ENCODE assay signal across 10 cellular contexts in genomic region chr1:21319447-21320407, GRCh38. TPM values are rescaled to one million over a fixed set of nuclear protein-coding genes. Genes with fewer than 3 reads are reported as not detected.
DNase-seq lines count a peak whose midpoint lies in the region; ATAC-seq, FAIRE-seq and TF ChIP-seq lines count a peak whose summit lies in the region.
"Had no signal": no experiment of that assay in that cellular context is flagged by ENCODE, and none has a peak within 500 bp of the region (broad histone marks: within the 10 kb centered on the region; RNA-seq: fewer than 3 reads in every experiment).

No MANE protein-coding gene starts in this region.

- H3K9ac ChIP-seq in mucosa of stomach (ENCODE audit: low read length), result peak overlapping the region; percentile 42

- WGBS in aorta, 2 donors, result 10 to 13% methylated on average over 24 of the region's 24 CpGs
- 70 to 84% (median 80%) methylated on average over 24 of the region's 24 CpGs for WGBS in small intestine, 3 donors

- H3K36me3 ChIP-seq in cardiac muscle cell (no peaks in the 10 kb centered on the region), mucosa of stomach (ENCODE audit: control insufficient read depth, insufficient read depth, low read length) (no peaks in the 10 kb centered on the region), aorta (ENCODE audit: control insufficient read depth in 1 of 2, insufficient read depth in 2 of 2, low read length in 1 of 2) (no peaks in the 10 kb centered on the region), small intestine (ENCODE audit: control insufficient read depth in 2 of 2, insufficient read depth in 2 of 2, low read length in 2 of 2) (no peaks in the 10 kb centered on the region)

- ATAC-seq in Right ventricle myocardium superior (ENCODE audit: poor library complexity) (no peak), aorta (ENCODE audit: low FRiP score) (peak; percentile 58), HG03457 (IDR thresholded peaks at IDR 0.05; ENCODE audit: unreplicated experiment) (no peak)

- no peak for FAIRE-seq in small intestine (lab: Jason Lieb, UNC)
- FAIRE-seq: GM19239 had no signal

- intact Hi-C loops in Right ventricle myocardium superior (cut with DNase I) (no loop called here), aorta (cut with DNase I) (no loop called here)

- H3K4me1 ChIP-seq in cardiac muscle cell (ENCODE audit: low read depth) (peaks cover 70% of the 10 kb centered on the region), mucosa of stomach (ENCODE audit: control insufficient read depth, insufficient read depth, low read length) (peaks cover 50% of the 10 kb centered on the region), aorta (ENCODE audit: control insufficient read depth in 1 of 2, insufficient read depth in 2 of 2, low read length in 2 of 2) (peaks cover 0 to 6% of the 10 kb centered on the region in 2 donors), small intestine (ENCODE audit: control insufficient read depth in 2 of 2, insufficient read depth in 1 of 2, low read depth in 1 of 2, low read length in 1 of 2) (peaks cover 0 to 3% of the 10 kb centered on the region in 2 donors)

- TF ChIP-seq CTCF in cardiac muscle cell (IDR thresholded peaks at IDR 0.05; ENCODE audit: low read depth, low read length), result peak; percentile 9
- TF ChIP-seq CTCF in coronary artery (IDR thresholded peaks at IDR 0.05), result no peak

- H3K4me3 ChIP-seq in cardiac muscle cell, result no peak overlapping the region
- peak overlapping the region; percentile 20 for H3K4me3 ChIP-seq in coronary artery
- no peak overlapping the region for H3K4me3 ChIP-seq in mucosa of stomach (ENCODE audit: low read length)
- H3K4me3 ChIP-seq in aorta (ENCODE audit: low read length in 2 of 2), result no peak overlapping the region
- no peak overlapping the region for H3K4me3 ChIP-seq in small intestine (ENCODE audit: low read depth in 1 of 2, low read length in 2 of 2)
- H3K4me3 ChIP-seq: PC-9 had no signal

- peak overlapping the region; percentile 86 for H3K27ac ChIP-seq in cardiac muscle cell
- H3K27ac ChIP-seq in coronary artery, result peak overlapping the region; percentile 95 to 98
- H3K27ac ChIP-seq in aorta (ENCODE audit: low read depth in 1 of 2, low read length in 2 of 2), result peak overlapping the region; percentile 84 to 95
- peak overlapping the region in 1 of 2 donors; percentile 84 for H3K27ac ChIP-seq in small intestine (ENCODE audit: low read depth in 1 of 2, low read length in 1 of 2)
- H3K27ac ChIP-seq: PC-9 had no signal

- H3K27me3 ChIP-seq in cardiac muscle cell (no peaks in the 10 kb centered on the region), mucosa of stomach (ENCODE audit: control insufficient read depth, insufficient read depth, low read length) (no peaks in the 10 kb centered on the region), aorta (ENCODE audit: control insufficient read depth in 1 of 2, insufficient read depth in 2 of 2, low read length in 1 of 2) (no peaks in the 10 kb centered on the region), small intestine (ENCODE audit: control insufficient read depth in 2 of 2, insufficient read depth in 2 of 2, low read length in 2 of 2) (no peaks in the 10 kb centered on the region)

- no peak for DNase-seq in cardiac muscle cell (ENCODE audit: low read depth in 1 of 2, low spot score in 1 of 2)
- no peak for DNase-seq in Right ventricle myocardium superior
- no peak for DNase-seq in coronary artery (ENCODE audit: low spot score)
- peak in 1 of 2 donors; percentile 68 for DNase-seq in aorta
- no peak for DNase-seq in small intestine
- no peak for DNase-seq in stimulated activated CD4-positive, alpha-beta T cell treated with anti-CD3 and anti-CD28 coated beads, Interleukin-4, amount 100 ng/mL, for 4 hours
- DNase-seq: PC-9 had no signal

- H3K9me3 ChIP-seq in cardiac muscle cell (ENCODE audit: low read depth), result no peaks in the 10 kb centered on the region
- H3K9me3 ChIP-seq in mucosa of stomach (ENCODE audit: control insufficient read depth, low read length), result no peaks in the 10 kb centered on the region
- no peaks in the 10 kb centered on the region for H3K9me3 ChIP-seq in aorta (ENCODE audit: control insufficient read depth, low read length)
- H3K9me3 ChIP-seq in small intestine (ENCODE audit: control insufficient read depth, low read depth), result no peaks in the 10 kb centered on the region

RNA-seq across cellular contexts. Expression of gene ECE1, which starts 29.5 kb away (rescaled TPM):
- 43.8 and 59.1 TPM in 2 replicates for total RNA-seq in cardiac muscle cell
- polyA plus RNA-seq in cardiac muscle cell, result 42.4 and 57.8 TPM in 2 replicates
- total RNA-seq in Right ventricle myocardium superior, result 45.3 TPM
- total RNA-seq in aorta, result 100 to 1,000 TPM; 135 to 155 TPM
- 100 to 1,000 TPM in 1 of 2 donors, 10 to 100 TPM in 1; 12.1 to 112 TPM for polyA plus RNA-seq in aorta
- 10 to 100 TPM; 20.8 to 58.1 (median 22.7) TPM for polyA plus RNA-seq in small intestine
